In genomic region chr17:44827863-44828262, GRCh38 we compare ENCODE assay signal across 1 cellular context.
TF ChIP-seq lines count a peak whose summit lies in the region.

No MANE protein-coding gene starts in this region.

TF ChIP-seq in IMR-90, 13 proteins besides CTCF, POLR2A, EP300 and RAD21:
- TF ChIP-seq MAFK (IDR thresholded peaks at IDR 0.05; ENCODE audit: low read depth, low read length) (no peak), CHD1 (IDR thresholded peaks at IDR 0.05; ENCODE audit: low read depth, low read length) (no peak), SMC3 (IDR thresholded peaks at IDR 0.05; ENCODE audit: low read depth, low read length) (no peak), MAZ (IDR thresholded peaks at IDR 0.05; ENCODE audit: borderline replicate concordance, low read depth, low read length) (no peak), RFX5 (IDR thresholded peaks at IDR 0.05; ENCODE audit: low read depth, low read length) (no peak)
TF ChIP-seq in IMR-90: peak in this region for 0.
